In genomic region chr11:76209956-76210885, GRCh38 we compare ENCODE assay signal across 8 cellular contexts. TPM values are rescaled to one million over a fixed set of nuclear protein-coding genes. Genes with fewer than 3 reads are reported as not detected.
A peak's percentile ranks its signal among the peaks of the same experiment; 100 is the strongest.
DNase-seq lines count a peak whose midpoint lies in the region; ATAC-seq, FAIRE-seq and TF ChIP-seq lines count a peak whose summit lies in the region.

No MANE protein-coding gene starts in this region.

- H3K9me3 ChIP-seq in A549 (no peaks in the 10 kb centered on the region), NT2/D1 (ENCODE audit: insufficient read depth, low read length) (no peaks in the 10 kb centered on the region), spleen (no peaks in the 10 kb centered on the region)

- no peak for TF ChIP-seq EP300 in A549 (IDR thresholded peaks at IDR 0.05)

- H3K9ac ChIP-seq in NT2/D1 (ENCODE audit: insufficient read length, low read depth) = peak overlapping the region; percentile 79

- TF ChIP-seq RAD21 in A549 (conservative IDR thresholded peaks at IDR 0.05 in 1 of 2, IDR thresholded peaks at IDR 0.05 in 1 of 2) = no peak

- POLR2A ChIA-PET in A549 (lab: Yijun Ruan, JAX) = no interaction called here

- H3K4me3 ChIP-seq in A549 (peak overlapping the region; percentile 60), NT2/D1 (ENCODE audit: insufficient read length, low read depth) (peak overlapping the region; percentile 51), spleen (peak overlapping the region; percentile 39 to 81 (median 64))

- intact Hi-C loops in spleen (cut with DNase I; ENCODE audit: low total_unique reads) = loop anchor here (2.0 kb wide), 1 partner anchor 105 kb away; no protein-coding TSS in a partner anchor

- no peak for TF ChIP-seq CTCF in A549 (IDR thresholded peaks at IDR 0.05)
- TF ChIP-seq CTCF in brain (conservative IDR thresholded peaks at IDR 0.05) = no peak
- TF ChIP-seq CTCF in spleen (IDR thresholded peaks at IDR 0.05 in 8 of 11, conservative IDR thresholded peaks at IDR 0.05 in 3 of 11) = no peak

- no peak overlapping the region for H3K27ac Mint-ChIP-seq in brain

- WGBS in A549 (ENCODE audit: missing lambda C conversion rate) = 0% methylated on average over 14 of the region's 107 CpGs
- WGBS in spleen, 5 donors = 0 to 2% (median 1%) methylated on average over 29 to 107 of the region's 107 CpGs

- peaks cover 76% of the 10 kb centered on the region for H3K27me3 ChIP-seq in NT2/D1 (ENCODE audit: insufficient read depth, insufficient read length)
- peaks cover 6 to 84% (median 46%) of the 10 kb centered on the region in 7 donors for H3K27me3 ChIP-seq in spleen (replicated peaks in 1 of 7)

- FAIRE-seq in A549 (lab: Jason Lieb, UNC) (no peak), GM12892 (lab: Jason Lieb, UNC) (no peak)

- H3K4me1 ChIP-seq in A549 = 0 out of 3 replicates have a peak, but pooled peaks cover 9% of the 10 kb centered on the region
- H3K4me1 ChIP-seq in NT2/D1 (ENCODE audit: insufficient read depth, insufficient read length) = peaks cover 9% of the 10 kb centered on the region
- peaks cover 35 to 64% (median 58%) of the 10 kb centered on the region in 6 donors for H3K4me1 ChIP-seq in spleen

- peaks cover 0 to 4% (median 0%) of the 10 kb centered on the region in 5 experiments for H3K9me3 Mint-ChIP-seq in brain

- no peaks in the 10 kb centered on the region for H3K36me3 Mint-ChIP-seq in brain

- peak overlapping the region; percentile 70 to 85; a peak in 4 of 6 replicates for H3K27ac ChIP-seq in A549
- H3K27ac ChIP-seq in spleen = peak overlapping the region in 1 of 8 donors; percentile 23

- peaks cover 82% of the 10 kb centered on the region for H3K27me3 Mint-ChIP-seq in brain

- ATAC-seq in A549 (peak in 1 of 2 experiments; percentile 1; a peak in 1 of 6 replicates), GM19324 (IDR thresholded peaks at IDR 0.05; ENCODE audit: low FRiP score, unreplicated experiment) (no peak)

- CTCF ChIA-PET in A549 (lab: Yijun Ruan, JAX) = interaction anchor here (1.1 to 13.1 kb wide), 16 partner anchors 9 to 314 kb away, joined by 3 to 222 read pairs (median 28); no protein-coding TSS in a partner anchor

- H3K4me1 Mint-ChIP-seq in brain = peaks cover 30% of the 10 kb centered on the region

- peak overlapping the region; percentile 99 for H3K4me2 ChIP-seq in A549

- TF ChIP-seq POLR2A in A549 (IDR thresholded peaks at IDR 0.05; ENCODE audit: low read length) (peak; percentile 48; the same call in 1 of the 2 replicates), spleen (IDR thresholded peaks at IDR 0.05) (no peak), GM12892 (IDR thresholded peaks at IDR 0.05; ENCODE audit: low read depth, low read length) (no peak)

- H3K36me3 ChIP-seq in NT2/D1 (ENCODE audit: insufficient read depth, insufficient read length, low read length) = no peaks in the 10 kb centered on the region
- no peaks in the 10 kb centered on the region for H3K36me3 ChIP-seq in spleen

- peak in 1 of 2 experiments; percentile 52 for DNase-seq in A549 (ENCODE audit: low read depth in 1 of 2, low spot score in 1 of 2)
- peak; percentile 13 for DNase-seq in GDM1 (lab: John Stamatoyannopoulos, UW)
- DNase-seq in NT2/D1 (ENCODE audit: low read depth, low spot score) = no peak
- peak; percentile 81 for DNase-seq in iris pigment epithelial cell (ENCODE audit: low read depth)
- DNase-seq in spleen = peak; percentile 80
- DNase-seq in GM12892 (ENCODE audit: insufficient read length) = no peak

- peak overlapping the region; percentile 47 to 87 (median 85) for H3K4me3 Mint-ChIP-seq in brain

TF ChIP-seq in A549, 52 proteins besides CTCF, POLR2A, EP300 and RAD21:
- TF ChIP-seq HDAC2 (IDR thresholded peaks at IDR 0.05) (peak; percentile 56; the same call in 1 of the 2 replicates), FOSL2 (IDR thresholded peaks at IDR 0.05) (no peak), FOSL2 (CRISPR knock-in tag; IDR thresholded peaks at IDR 0.05) (no peak)

RNA-seq across cellular contexts. Expression of gene WNT11, which starts 3.9 kb away (rescaled TPM):
- polyA plus RNA-seq in A549 (2011; rRNA removed) (0.57 and 0.78 TPM in 2 replicates), A549 (2017; fragmentation: RNase III; extraction: RNeasy Plus Mini Kit Qiagen cat#74134 plus additional on column Dnase treatment) (0.36 to 0.76 TPM (median 0.42 TPM) in 3 replicates), brain (ENCODE audit: insufficient read depth, low read depth, low replicate concordance) (1.0 TPM), spleen (under 1 TPM; 0.09 to 0.67 (median 0.62) TPM)
- polyA plus RNA-seq in A549 (2012; cell fraction: cytosol; rRNA removed) = 0.99 and 1.3 TPM in 2 replicates
- 2.2 and 2.4 TPM in 2 replicates for polyA plus RNA-seq in A549 (2012; cell fraction: nucleus; rRNA removed)
- polyA minus RNA-seq in A549 (2011; rRNA and poly(A)+ RNA removed) = 0.58 and 0.66 TPM in 2 replicates
- total RNA-seq in spleen = 1 to 10 TPM in 6 of 7 donors, under 1 TPM in 1; 0.85 to 4.2 (median 3.1) TPM
- polyA plus RNA-seq in GM12892 (2012; ENCODE audit: missing spikeins) = 1.0 TPM

Comparison
In these comparisons a context has a peak if more than half of its experiments do, and no peak if none do; other contexts are left out.
1. DNase-seq: peak in GDM1 (single experiment), iris pigment epithelial cell (single experiment) and spleen (single experiment); none in NT2/D1 (single experiment) and GM12892 (single experiment).
2. Peak in every context shown above with its lines, with median percentiles within 50 percentile points of each other: H3K4me3 ChIP-seq.